ENCODE assay signal across 16 cellular contexts in the genomic region with DNA sequence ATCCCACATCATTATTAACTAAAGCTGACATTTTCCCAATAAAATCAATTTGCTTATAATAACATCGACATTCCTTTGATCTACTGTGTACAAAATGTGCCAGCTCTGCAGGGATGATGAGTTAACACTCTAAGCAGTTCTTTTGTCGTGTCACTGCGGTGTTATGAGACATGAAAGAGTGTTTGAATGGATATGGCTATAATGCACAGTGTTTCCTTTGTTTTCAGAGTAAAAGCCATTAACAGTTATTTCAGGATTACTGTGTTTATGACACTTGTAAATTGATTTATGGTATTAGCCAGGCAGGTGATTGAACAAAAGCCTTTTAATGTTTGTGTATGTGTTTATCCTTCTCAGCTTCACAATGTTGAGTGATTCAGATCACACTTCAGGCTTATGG.
DNase-seq lines count a peak whose midpoint lies in the region; ATAC-seq, FAIRE-seq and TF ChIP-seq lines count a peak whose summit lies in the region.
"Had no signal": no experiment of that assay in that cellular context is flagged by ENCODE, and none has a peak within 500 bp of the region (broad histone marks: within the 10 kb centered on the region; RNA-seq: fewer than 3 reads in every experiment).

No MANE protein-coding gene starts in this region.

- H3K9me3 ChIP-seq in GM12878 (replicated peaks; ENCODE audit: control insufficient read depth, insufficient read depth, low read length) (no peaks in the 10 kb centered on the region), breast epithelium (no peaks in the 10 kb centered on the region)
- H3K9me3 ChIP-seq: A549, SK-N-SH had no signal

- no peaks in the 10 kb centered on the region for H4K20me1 ChIP-seq in GM12878 (ENCODE audit: control insufficient read depth, insufficient read depth)

- H2AFZ ChIP-seq in GM12878 (ENCODE audit: control insufficient read depth, low read depth, low read length) = no peak overlapping the region

- in situ Hi-C loops in GM12878 (cut with MboI) = no loop called here

- TF ChIP-seq EP300 in GM12878 (IDR thresholded peaks at IDR 0.05; ENCODE audit: borderline replicate concordance in 1 of 2, control insufficient read depth in 1 of 2, low read depth in 2 of 2, low read length in 2 of 2) = no peak

- intact Hi-C loops in GM12878 (cut with micrococcal nuclease; ENCODE audit: unreplicated experiment) (no loop called here), breast epithelium (cut with DNase I; ENCODE audit: low total_unique reads) (no loop called here)

- TF ChIP-seq CTCF in GM12878 (IDR thresholded peaks at IDR 0.05 in 2 of 3, conservative IDR thresholded peaks at IDR 0.05 in 1 of 3; ENCODE audit: control insufficient read depth in 2 of 3, extremely low read depth in 1 of 3, insufficient read depth in 1 of 3, low read depth in 3 of 3, low read length in 3 of 3) (no peak), coronary artery (IDR thresholded peaks at IDR 0.05) (no peak), breast epithelium (IDR thresholded peaks at IDR 0.05) (no peak)

- SMC1A ChIA-PET in GM12878 (lab: Charles Lee; ENCODE audit: uncharacterized antibody, unreplicated experiment) = interaction anchor here (0.7 to 2.9 kb wide), 7 partner anchors 8 to 42 kb away, joined by 3 to 11 read pairs (median 4); no protein-coding TSS in a partner anchor

- H3K36me3 ChIP-seq in GM12878 (ENCODE audit: control insufficient read depth in 2 of 2, insufficient read depth in 2 of 2, low read length in 1 of 2) (no peaks in the 10 kb centered on the region), breast epithelium (no peaks in the 10 kb centered on the region)

- DNase-seq in DMS153 treated with DMSO at 0.1 percent for 48 hours (lab: John Stamatoyannopoulos, UW; ENCODE audit: unreplicated experiment) (peak; percentile 8), NCI-H146 (lab: John Stamatoyannopoulos, UW) (peak; percentile 81), NCI-H526 treated with DMSO at 0.1 percent for 48 hours (lab: John Stamatoyannopoulos, UW) (peak; percentile 13), GM12878 (ENCODE audit: low read depth, low spot score) (no peak), coronary artery (ENCODE audit: low spot score) (no peak), breast epithelium (ENCODE audit: low spot score in 2 of 2) (no peak)
- DNase-seq in stimulated activated CD4-positive, alpha-beta T cell treated with anti-CD3 and anti-CD28 coated beads, Interleukin-2, amount 100 ng/mL, for 24 hours = no peak
- DNase-seq: CD4-positive, CD25-positive, alpha-beta regulatory T cell; KBM-7; NCI-H1092 treated with DMSO at 0.1 percent for 48 hours; NCI-H2029 treated with DMSO at 0.1 percent for 48 hours; SK-N-SH had no signal

- H3K4me3 ChIP-seq in GM12878 = no peak overlapping the region
- H3K4me3 ChIP-seq in coronary artery = no peak overlapping the region
- H3K4me3 ChIP-seq in breast epithelium = no peak overlapping the region
- H3K4me3 ChIP-seq: A549 had no signal

- FAIRE-seq in GM12878 (lab: Jason Lieb, UNC) = peak; percentile 27
- FAIRE-seq: A549, D721Med had no signal

- no peak overlapping the region for H3K9ac ChIP-seq in GM12878 (ENCODE audit: control insufficient read depth, insufficient read depth, low read length)
- H3K9ac ChIP-seq: SK-N-SH had no signal

- RAD21 ChIA-PET in GM12878 (lab: Charles Lee; ENCODE audit: unreplicated experiment) = interaction anchor here (1.9 to 2.4 kb wide), 2 partner anchors 42 kb away, joined by 6 to 9 read pairs; no protein-coding TSS in a partner anchor

- BruUV-seq in GM12878 (replicated peaks; lab: Mats Ljungman, UMichigan) = no TSS peak

- H3K4me2 ChIP-seq in GM12878 (ENCODE audit: control insufficient read depth, insufficient read depth) = no peak overlapping the region
- H3K4me2 ChIP-seq: A549, SK-N-SH had no signal

- H3K27me3 ChIP-seq in GM12878 (replicated peaks in 1 of 2; ENCODE audit: control insufficient read depth in 2 of 2, insufficient read depth in 2 of 2, low read length in 1 of 2) (no peaks in the 10 kb centered on the region), breast epithelium (no peaks in the 10 kb centered on the region)

- no peaks in the 10 kb centered on the region for H3K4me1 ChIP-seq in GM12878 (ENCODE audit: control insufficient read depth, insufficient read depth, low read length)
- H3K4me1 ChIP-seq in breast epithelium = no peaks in the 10 kb centered on the region
- H3K4me1 ChIP-seq: A549 had no signal

- POLR2A ChIA-PET in GM12878 (lab: Charles Lee) = interaction anchor here (0.8 kb wide), 1 partner anchor 10 kb away, joined by 3 read pairs; no protein-coding TSS in a partner anchor

- H3K27ac ChIP-seq in GM12878 (ENCODE audit: control insufficient read depth, insufficient read depth) = no peak overlapping the region
- no peak overlapping the region for H3K27ac ChIP-seq in coronary artery
- no peak overlapping the region for H3K27ac ChIP-seq in breast epithelium
- H3K27ac ChIP-seq: A549 had no signal

- CTCF ChIA-PET in GM12878 (lab: Yijun Ruan, JAX) = interaction anchor here (0.6 to 1.5 kb wide), 4 partner anchors 8 to 45 kb away, joined by 3 read pairs; no protein-coding TSS in a partner anchor

- no peak for TF ChIP-seq POLR2A in GM12878 (IDR thresholded peaks at IDR 0.05; ENCODE audit: low read depth, low read length)
- no peak for TF ChIP-seq POLR2A in breast epithelium (IDR thresholded peaks at IDR 0.05)

- TF ChIP-seq RAD21 in GM12878 (IDR thresholded peaks at IDR 0.05; ENCODE audit: insufficient read depth, low read depth, low read length) = no peak

- no peak for ATAC-seq in GM12878
- ATAC-seq: A549, Panc1, Right ventricle myocardium inferior had no signal

- no peaks in the 10 kb centered on the region for H3K79me2 ChIP-seq in GM12878 (ENCODE audit: control insufficient read depth, insufficient read depth, low read length)

- 2% methylated on average over 3 of the region's 3 CpGs for WGBS in GM12878 (ENCODE audit: insufficient coverage, insufficient replicate concordance, low lambda C conversion rate, missing lambda C conversion rate)

TF ChIP-seq in GM12878, 131 proteins besides CTCF, POLR2A, EP300 and RAD21:
- TF ChIP-seq EGR1 (IDR thresholded peaks at IDR 0.05; ENCODE audit: borderline replicate concordance in 1 of 2, low read depth in 2 of 2, low read length in 2 of 2) (no peak), EZH2 (IDR thresholded peaks at IDR 0.05; ENCODE audit: borderline replicate concordance, control insufficient read depth, low read depth, low read length) (no peak), NR2C2 (IDR thresholded peaks at IDR 0.05; ENCODE audit: borderline replicate concordance, control insufficient read depth, insufficient read length, low read depth) (no peak)

Comparison
In these comparisons a context has a peak if more than half of its experiments do, and no peak if none do; other contexts are left out.
1. DNase-seq: peak in DMS153 treated with DMSO at 0.1 percent for 48 hours (single experiment), NCI-H146 (single experiment) and NCI-H526 treated with DMSO at 0.1 percent for 48 hours (single experiment); none in GM12878 (single experiment), coronary artery (single experiment), breast epithelium (0 of 2) and stimulated activated CD4-positive, alpha-beta T cell treated with anti-CD3 and anti-CD28 coated beads, Interleukin-2, amount 100 ng/mL, for 24 hours (0 of 2).